ENCODE assay signal across 2 cellular contexts in the genomic region with DNA sequence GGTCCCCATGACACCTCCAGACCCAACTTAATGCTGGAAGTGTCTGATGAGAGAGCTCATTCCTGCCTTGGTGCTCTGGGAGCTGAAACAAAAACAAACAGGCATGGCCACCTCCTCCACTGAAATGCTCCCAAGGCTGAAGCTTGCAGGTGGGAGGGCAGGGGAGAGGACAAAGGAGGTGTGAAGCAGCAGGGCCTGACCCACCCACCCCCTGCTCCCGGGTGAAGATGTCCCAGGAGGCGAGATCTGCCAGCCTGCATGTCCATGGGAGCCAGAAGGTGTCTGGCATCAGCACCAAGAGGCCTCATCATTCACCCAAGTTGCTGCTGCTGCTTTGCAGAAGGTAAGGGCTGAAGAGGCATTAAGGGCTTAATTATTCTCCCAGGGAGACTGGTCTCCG.
TF ChIP-seq lines count a peak whose summit lies in the region.

No MANE protein-coding gene starts in this region.

TF ChIP-seq in SK-N-SH, 30 proteins besides CTCF, POLR2A, EP300 and RAD21 (continued from another document):
- TF ChIP-seq FOXM1 (IDR thresholded peaks at IDR 0.05; ENCODE audit: low read depth) (no peak), PBX3 (IDR thresholded peaks at IDR 0.05) (no peak), RFX5 (IDR thresholded peaks at IDR 0.05; ENCODE audit: low read length) (no peak), MEF2A (IDR thresholded peaks at IDR 0.05; ENCODE audit: borderline replicate concordance, low read depth) (no peak), RXRA (IDR thresholded peaks at IDR 0.05; ENCODE audit: borderline replicate concordance, low read depth) (no peak), TCF12 (IDR thresholded peaks at IDR 0.05) (no peak), RCOR1 (IDR thresholded peaks at IDR 0.05; ENCODE audit: low read length) (no peak), TAF1 (IDR thresholded peaks at IDR 0.05; ENCODE audit: borderline replicate concordance, low read depth, low read length) (no peak), NFIC (IDR thresholded peaks at IDR 0.05; ENCODE audit: borderline replicate concordance) (no peak), FOXJ3 (CRISPR knock-in tag; IDR thresholded peaks at IDR 0.05) (no peak), USF1 (IDR thresholded peaks at IDR 0.05; ENCODE audit: borderline replicate concordance, low read depth) (no peak), USF2 (IDR thresholded peaks at IDR 0.05; ENCODE audit: borderline replicate concordance, low read depth, low read length) (no peak), GATA2 (CRISPR knock-in tag; IDR thresholded peaks at IDR 0.05) (no peak), SIN3A (IDR thresholded peaks at IDR 0.05; ENCODE audit: borderline replicate concordance, low read depth, low read length) (no peak), MXI1 (IDR thresholded peaks at IDR 0.05; ENCODE audit: low read depth, low read length) (no peak)
- TF ChIP-seq, protein P1, sequence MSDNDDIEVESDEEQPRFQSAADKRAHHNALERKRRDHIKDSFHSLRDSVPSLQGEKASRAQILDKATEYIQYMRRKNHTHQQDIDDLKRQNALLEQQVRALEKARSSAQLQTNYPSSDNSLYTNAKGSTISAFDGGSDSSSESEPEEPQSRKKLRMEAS (IDR thresholded peaks at IDR 0.05; ENCODE audit: low read depth): no peak
- TF ChIP-seq, protein P2, sequence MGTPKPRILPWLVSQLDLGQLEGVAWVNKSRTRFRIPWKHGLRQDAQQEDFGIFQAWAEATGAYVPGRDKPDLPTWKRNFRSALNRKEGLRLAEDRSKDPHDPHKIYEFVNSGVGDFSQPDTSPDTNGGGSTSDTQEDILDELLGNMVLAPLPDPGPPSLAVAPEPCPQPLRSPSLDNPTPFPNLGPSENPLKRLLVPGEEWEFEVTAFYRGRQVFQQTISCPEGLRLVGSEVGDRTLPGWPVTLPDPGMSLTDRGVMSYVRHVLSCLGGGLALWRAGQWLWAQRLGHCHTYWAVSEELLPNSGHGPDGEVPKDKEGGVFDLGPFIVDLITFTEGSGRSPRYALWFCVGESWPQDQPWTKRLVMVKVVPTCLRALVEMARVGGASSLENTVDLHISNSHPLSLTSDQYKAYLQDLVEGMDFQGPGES (IDR thresholded peaks at IDR 0.05; ENCODE audit: low read depth, low read length): no peak

TF ChIP-seq in SK-N-SH treated with all-trans-retinoic acid at 6 μM for 48 hours, 23 proteins besides CTCF, POLR2A, EP300 and RAD21 (continued from another document):
- TF ChIP-seq ZNF565 (CRISPR knock-in tag; conservative IDR thresholded peaks at IDR 0.05; ENCODE audit: low read depth): no peak
- TF ChIP-seq, protein P3, sequence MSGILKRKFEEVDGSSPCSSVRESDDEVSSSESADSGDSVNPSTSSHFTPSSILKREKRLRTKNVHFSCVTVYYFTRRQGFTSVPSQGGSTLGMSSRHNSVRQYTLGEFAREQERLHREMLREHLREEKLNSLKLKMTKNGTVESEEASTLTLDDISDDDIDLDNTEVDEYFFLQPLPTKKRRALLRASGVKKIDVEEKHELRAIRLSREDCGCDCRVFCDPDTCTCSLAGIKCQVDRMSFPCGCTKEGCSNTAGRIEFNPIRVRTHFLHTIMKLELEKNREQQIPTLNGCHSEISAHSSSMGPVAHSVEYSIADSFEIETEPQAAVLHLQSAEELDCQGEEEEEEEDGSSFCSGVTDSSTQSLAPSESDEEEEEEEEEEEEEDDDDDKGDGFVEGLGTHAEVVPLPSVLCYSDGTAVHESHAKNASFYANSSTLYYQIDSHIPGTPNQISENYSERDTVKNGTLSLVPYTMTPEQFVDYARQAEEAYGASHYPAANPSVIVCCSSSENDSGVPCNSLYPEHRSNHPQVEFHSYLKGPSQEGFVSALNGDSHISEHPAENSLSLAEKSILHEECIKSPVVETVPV (CRISPR knock-in tag; IDR thresholded peaks at IDR 0.05): no peak
- TF ChIP-seq BACH2 (CRISPR knock-in tag; IDR thresholded peaks at IDR 0.05; ENCODE audit: borderline replicate concordance): no peak
- TF ChIP-seq, protein P4, sequence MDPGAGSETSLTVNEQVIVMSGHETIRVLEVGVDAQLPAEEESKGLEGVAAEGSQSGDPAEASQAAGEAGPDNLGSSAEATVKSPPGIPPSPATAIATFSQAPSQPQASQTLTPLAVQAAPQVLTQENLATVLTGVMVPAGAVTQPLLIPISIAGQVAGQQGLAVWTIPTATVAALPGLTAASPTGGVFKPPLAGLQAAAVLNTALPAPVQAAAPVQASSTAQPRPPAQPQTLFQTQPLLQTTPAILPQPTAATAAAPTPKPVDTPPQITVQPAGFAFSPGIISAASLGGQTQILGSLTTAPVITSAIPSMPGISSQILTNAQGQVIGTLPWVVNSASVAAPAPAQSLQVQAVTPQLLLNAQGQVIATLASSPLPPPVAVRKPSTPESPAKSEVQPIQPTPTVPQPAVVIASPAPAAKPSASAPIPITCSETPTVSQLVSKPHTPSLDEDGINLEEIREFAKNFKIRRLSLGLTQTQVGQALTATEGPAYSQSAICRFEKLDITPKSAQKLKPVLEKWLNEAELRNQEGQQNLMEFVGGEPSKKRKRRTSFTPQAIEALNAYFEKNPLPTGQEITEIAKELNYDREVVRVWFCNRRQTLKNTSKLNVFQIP (CRISPR knock-in tag; IDR thresholded peaks at IDR 0.05; ENCODE audit: borderline replicate concordance, low read depth): no peak
